19 cellular contexts compared by ENCODE assay signal in genomic region chr15:80773122-80773551, GRCh38. TPM values are rescaled to one million over a fixed set of nuclear protein-coding genes. Genes with fewer than 3 reads are reported as not detected.
DNase-seq lines count a peak whose midpoint lies in the region; ATAC-seq and TF ChIP-seq lines count a peak whose summit lies in the region.
"Had no signal": no experiment of that assay in that cellular context is flagged by ENCODE, and none has a peak within 500 bp of the region (broad histone marks: within the 10 kb centered on the region; RNA-seq: fewer than 3 reads in every experiment).

No MANE protein-coding gene starts in this region.

- TF ChIP-seq CTCF in choroid plexus epithelial cell (conservative IDR thresholded peaks at IDR 0.05; ENCODE audit: low read depth, low read length) (no peak), adrenal gland (IDR thresholded peaks at IDR 0.05) (no peak)

- H3K27ac ChIP-seq in adrenal gland, result no peak overlapping the region
- H3K27ac ChIP-seq: C4-2B, neutrophil, SJCRH30 had no signal

- no peaks in the 10 kb centered on the region for H3K4me1 ChIP-seq in adrenal gland (replicated peaks in 1 of 2)
- H3K4me1 ChIP-seq: SJCRH30 had no signal

- WGBS in adrenal gland, 4 donors, result 74 to 88% (median 83%) methylated on average over 8 of the region's 8 CpGs

- no peaks in the 10 kb centered on the region for H3K36me3 ChIP-seq in adrenal gland (replicated peaks in 1 of 2)
- H3K36me3 ChIP-seq: neutrophil, SJCRH30 had no signal

- peak; percentile 66 for DNase-seq in HT1080 (ENCODE audit: low read depth)
- DNase-seq in NCI-H510A (lab: John Stamatoyannopoulos, UW), result peak; percentile 38
- DNase-seq in choroid plexus epithelial cell (ENCODE audit: low read depth), result peak; percentile 98
- peak; percentile 82 for DNase-seq in smooth muscle cell of the brain vasculature (ENCODE audit: low read depth, low spot score)
- DNase-seq in activated CD4-positive, CD25-positive, alpha-beta regulatory T cell (lab: John Stamatoyannopoulos, UW), result no peak
- DNase-seq in adrenal gland, result no peak
- DNase-seq: activated CD4-positive, alpha-beta T cell treated with anti-CD3 and anti-CD28 coated beads for 48 hours; DND-41; kidney; NCI-H2029; right cardiac atrium; SJCRH30; stimulated activated CD4-positive, alpha-beta T cell treated with anti-CD3 and anti-CD28 coated beads, Interleukin-1b, Interleukin-23, amount 100 ng/mL, for 48 hours; T-helper 9 cell had no signal

- H3K4me3 ChIP-seq in choroid plexus epithelial cell (ENCODE audit: low read depth, low read length) (no peak overlapping the region), adrenal gland (no peak overlapping the region)
- H3K4me3 ChIP-seq: SJCRH30 had no signal

- no peak for TF ChIP-seq POLR2A in adrenal gland (IDR thresholded peaks at IDR 0.05)

- no peaks in the 10 kb centered on the region for H3K27me3 ChIP-seq in adrenal gland
- H3K27me3 ChIP-seq: SJCRH30 had no signal

- no peak for ATAC-seq in HG03135 (IDR thresholded peaks at IDR 0.05; ENCODE audit: unreplicated experiment)
- ATAC-seq: activated naive CD4-positive, alpha-beta T cell treated with anti-CD3 and anti-CD28 coated beads, Interleukin-2, amount 50 U/mL, for 72 hours; right cardiac atrium had no signal

- H3K9me3 ChIP-seq in adrenal gland (replicated peaks in 1 of 3), result no peaks in the 10 kb centered on the region
- H3K9me3 ChIP-seq: neutrophil, SJCRH30 had no signal

- intact Hi-C loops in adrenal gland (cut with DNase I), result loop anchor here in 1 of 2 donors (10.0 kb wide), 2 partner anchors 202 to 318 kb away; no protein-coding TSS in a partner anchor

RNA-seq across cellular contexts. Expression of gene CEMIP, which starts 6.0 kb away (rescaled TPM):
- 1.7 and 2.3 TPM in 2 replicates for total RNA-seq in HT1080 (2014; rRNA removed; shearing (Covaris generic))
- polyA plus RNA-seq in HT1080 (2015; cell fraction: cytosol; rRNA removed), result 2.0 and 2.9 TPM in 2 replicates
- 22.9 and 25.2 TPM in 2 replicates for polyA plus RNA-seq in HT1080 (2015; cell fraction: nucleus; rRNA removed)
- total RNA-seq in adrenal gland, result 1 to 10 TPM in 1 of 8 donors, under 1 TPM in 7; 0.25 to 2.2 (median 0.52) TPM
- polyA plus RNA-seq in adrenal gland, result under 1 TPM; 0.08 to 0.20 (median 0.10) TPM
- total RNA-seq: activated naive CD4-positive, alpha-beta T cell treated with anti-CD3 and anti-CD28 coated beads, Interleukin-2, amount 50 U/mL, for 72 hours; endothelial cell of umbilical vein had no signal

Comparison
In these comparisons a context has a peak if more than half of its experiments do, and no peak if none do; other contexts are left out.
1. DNase-seq: peak in HT1080 (single experiment), NCI-H510A (single experiment), choroid plexus epithelial cell (single experiment) and smooth muscle cell of the brain vasculature (single experiment); none in activated CD4-positive, CD25-positive, alpha-beta regulatory T cell (0 of 4) and adrenal gland (0 of 7).